In genomic region chr21:45932922-45933502, GRCh38 we compare ENCODE assay signal across 28 cellular contexts. TPM values are rescaled to one million over a fixed set of nuclear protein-coding genes. Genes with fewer than 3 reads are reported as not detected.
DNase-seq lines count a peak whose midpoint lies in the region; ATAC-seq, FAIRE-seq and TF ChIP-seq lines count a peak whose summit lies in the region.
"Had no signal": no experiment of that assay in that cellular context is flagged by ENCODE, and none has a peak within 500 bp of the region (broad histone marks: within the 10 kb centered on the region; RNA-seq: fewer than 3 reads in every experiment).

No MANE protein-coding gene starts in this region.

- H3K9me1 ChIP-seq in K562 (ENCODE audit: control insufficient read depth, insufficient read depth, low read length): no peaks in the 10 kb centered on the region

- H3K4me1 ChIP-seq in OCI-LY3 (ENCODE audit: low read length): peaks cover 32% of the 10 kb centered on the region
- peaks cover 0 to under 1% of the 10 kb centered on the region in 2 experiments; a peak in 1 of 5 replicates for H3K4me1 ChIP-seq in K562 (replicated peaks in 1 of 2; ENCODE audit: control insufficient read depth in 2 of 2, insufficient read depth in 2 of 2, low read length in 2 of 2)
- H3K4me1 ChIP-seq: Caco-2 had no signal

- in situ Hi-C loops in K562 (cut with MboI): no loop called here

- peak overlapping the region; percentile 20; the same call in 1 of the 2 replicates for H3K4me2 ChIP-seq in OCI-LY3 (ENCODE audit: low read length)
- no peak overlapping the region for H3K4me2 ChIP-seq in K562 (ENCODE audit: insufficient read depth, low read length)

- H3K9ac ChIP-seq in OCI-LY3 (ENCODE audit: low read length) (no peak overlapping the region), K562 (ENCODE audit: insufficient read depth in 1 of 2, low read depth in 2 of 2, low read length in 2 of 2) (no peak overlapping the region)

- peaks cover 10% of the 10 kb centered on the region for H3K4me1 Mint-ChIP-seq in activated CD4-positive, alpha-beta T cell treated with anti-CD3 and anti-CD28 coated beads for 36 hours
- H3K4me1 Mint-ChIP-seq in activated CD4-positive, alpha-beta T cell treated with anti-CD3 and anti-CD28 coated beads, Interleukin-2, amount 10 ng/mL, durations not matched to agents 7 days and 5 days: no peaks in the 10 kb centered on the region
- no peaks in the 10 kb centered on the region for H3K4me1 Mint-ChIP-seq in activated T-cell treated with anti-CD3 and anti-CD28 coated beads, Interleukin-2, amount 50 U/mL, for 4 hours (ENCODE audit: low read depth)
- H3K4me1 Mint-ChIP-seq: B cell had no signal

- CTCF ChIA-PET in activated CD4-positive, alpha-beta T cell treated with anti-CD3 and anti-CD28 coated beads for 36 hours (lab: Charles Lee): no interaction called here
- CTCF ChIA-PET in activated CD4-positive, alpha-beta T cell treated with anti-CD3 and anti-CD28 coated beads, Interleukin-2, amount 10 ng/mL, durations not matched to agents 7 days and 5 days (lab: Charles Lee): no interaction called here
- CTCF ChIA-PET in K562 (lab: Yijun Ruan, JAX; ENCODE audit: low intra/inter-chr PET ratio): no interaction called here

- H4K20me1 ChIP-seq in OCI-LY3 (ENCODE audit: insufficient read depth, low read length) (no peaks in the 10 kb centered on the region), K562 (replicated peaks; ENCODE audit: control insufficient read depth, insufficient read depth, low read length) (peaks cover 21% of the 10 kb centered on the region)

- TF ChIP-seq POLR2A in K562 (conservative IDR thresholded peaks at IDR 0.05): no peak

- H3K36me3 ChIP-seq in OCI-LY3 (replicated peaks; ENCODE audit: low read depth, low read length): no peaks in the 10 kb centered on the region
- H3K36me3 ChIP-seq in K562 (ENCODE audit: control insufficient read depth, insufficient read depth, low read length): no peaks in the 10 kb centered on the region

- peak; percentile 50 for DNase-seq in activated CD4-positive, alpha-beta T cell treated with anti-CD3 and anti-CD28 coated beads for 36 hours
- DNase-seq in activated CD4-positive, alpha-beta T cell treated with anti-CD3 and anti-CD28 coated beads, Interleukin-2, amount 10 ng/mL, durations not matched to agents 7 days and 5 days: no peak
- peak; percentile 24 to 39 for DNase-seq in activated T-cell treated with anti-CD3 and anti-CD28 coated beads, Interleukin-2, amount 50 U/mL, for 48 hours
- DNase-seq in activated T-cell treated with anti-CD3 and anti-CD28 coated beads, Interleukin-2, amount 50 U/mL, for 4 hours: no peak
- DNase-seq in K562 (ENCODE audit: extremely low read depth in 1 of 4, low spot score in 3 of 4): no peak
- DNase-seq in dorsolateral prefrontal cortex: no peak
- DNase-seq in NCI-H446 (lab: John Stamatoyannopoulos, UW): no peak
- DNase-seq: Caco-2; CD8-positive, alpha-beta T cell; Kasumi-1; MV-4-11; NCI-H1105; NCI-H1436 treated with DMSO at 0.1 percent for 48 hours; NCI-H187 treated with DMSO at 0.1 percent for 48 hours; NCI-H2171 treated with DMSO at 0.1 percent for 48 hours; NCI-H526; NCI-H82; NK-92 treated with Interleukin-12 subunit alpha and Interleukin-12 subunit beta, amount 100 ng/mL, for 24 hours; SHP77 had no signal

- BruUV-seq in K562 (replicated peaks; lab: Mats Ljungman, UMichigan): no TSS peak

- H3K27ac ChIP-seq in OCI-LY3 (ENCODE audit: low read length) (peak overlapping the region; percentile 88), K562 (ENCODE audit: extremely low read depth, low read depth, low read length) (no peak overlapping the region), dorsolateral prefrontal cortex (no peak overlapping the region)
- H3K27ac ChIP-seq: 22Rv1, C4-2B, HL-60, RWPE1 had no signal

- H3K9me3 ChIP-seq in OCI-LY3 (ENCODE audit: insufficient read depth, low read length) (peaks cover 6% of the 10 kb centered on the region; the same call in 1 of the 2 replicates), K562 (replicated peaks; ENCODE audit: control insufficient read depth, insufficient read depth, low read depth, low read length) (no peaks in the 10 kb centered on the region)
- H3K9me3 ChIP-seq: Caco-2 had no signal

- intact Hi-C loops in activated CD4-positive, alpha-beta T cell treated with anti-CD3 and anti-CD28 coated beads for 36 hours (cut with DNase I, micrococcal nuclease): no loop called here
- intact Hi-C loops in K562 (cut with micrococcal nuclease): no loop called here
- intact Hi-C loops in dorsolateral prefrontal cortex (cut with DNase I): no loop called here

- no peak overlapping the region for H3K4me3 Mint-ChIP-seq in activated CD4-positive, alpha-beta T cell treated with anti-CD3 and anti-CD28 coated beads for 36 hours
- H3K4me3 Mint-ChIP-seq in activated CD4-positive, alpha-beta T cell treated with anti-CD3 and anti-CD28 coated beads, Interleukin-2, amount 10 ng/mL, durations not matched to agents 7 days and 5 days: no peak overlapping the region
- H3K4me3 Mint-ChIP-seq in activated T-cell treated with anti-CD3 and anti-CD28 coated beads, Interleukin-2, amount 50 U/mL, for 4 hours: no peak overlapping the region
- H3K4me3 Mint-ChIP-seq: B cell; CD8-positive, alpha-beta T cell had no signal

- POLR2A ChIA-PET in activated CD4-positive, alpha-beta T cell treated with anti-CD3 and anti-CD28 coated beads for 36 hours (lab: Charles Lee): no interaction called here
- POLR2A ChIA-PET in activated CD4-positive, alpha-beta T cell treated with anti-CD3 and anti-CD28 coated beads, Interleukin-2, amount 10 ng/mL, durations not matched to agents 7 days and 5 days (lab: Charles Lee): interaction anchor here (0.6 kb wide), 1 partner anchor 22 kb away, joined by 4 read pairs; no protein-coding TSS in a partner anchor
- POLR2A ChIA-PET in K562 (lab: Yijun Ruan, JAX): interaction anchor here (1.5 kb wide), 1 partner anchor 21 kb away, joined by 3 read pairs; no protein-coding TSS in a partner anchor

- peak; percentile 86 for FAIRE-seq in K562 (lab: Jason Lieb, UNC)
- FAIRE-seq: G401.6, H1 had no signal

- H3K4me3 ChIP-seq in OCI-LY3 (ENCODE audit: low read length) (no peak overlapping the region), K562 (no peak overlapping the region), dorsolateral prefrontal cortex (no peak overlapping the region)

- no peaks in the 10 kb centered on the region for H3K9me3 Mint-ChIP-seq in activated CD4-positive, alpha-beta T cell treated with anti-CD3 and anti-CD28 coated beads for 36 hours (ENCODE audit: low read depth)
- H3K9me3 Mint-ChIP-seq in activated CD4-positive, alpha-beta T cell treated with anti-CD3 and anti-CD28 coated beads, Interleukin-2, amount 10 ng/mL, durations not matched to agents 7 days and 5 days: no peaks in the 10 kb centered on the region
- H3K9me3 Mint-ChIP-seq in activated T-cell treated with anti-CD3 and anti-CD28 coated beads, Interleukin-2, amount 50 U/mL, for 4 hours: no peaks in the 10 kb centered on the region
- H3K9me3 Mint-ChIP-seq: CD8-positive, alpha-beta T cell had no signal

- WGBS in K562 (ENCODE audit: insufficient coverage, low coverage, missing lambda C conversion rate): 1% methylated on average over 9 of the region's 9 CpGs

- no peaks in the 10 kb centered on the region for H3K27me3 ChIP-seq in OCI-LY3 (ENCODE audit: low read depth, low read length)
- peaks cover 21 to 64% of the 10 kb centered on the region in 2 experiments for H3K27me3 ChIP-seq in K562 (ENCODE audit: control insufficient read depth in 2 of 2, insufficient read depth in 2 of 2, low read length in 2 of 2)
- peaks cover 0 to 2% (median 0%) of the 10 kb centered on the region in 45 donors for H3K27me3 ChIP-seq in dorsolateral prefrontal cortex

- no peak for ATAC-seq in activated CD4-positive, alpha-beta T cell treated with anti-CD3 and anti-CD28 coated beads for 36 hours
- ATAC-seq in activated T-cell treated with anti-CD3 and anti-CD28 coated beads, Interleukin-2, amount 50 U/mL, for 4 hours: no peak
- no peak for ATAC-seq in K562
- ATAC-seq: CD8-positive, alpha-beta T cell; HCT116 had no signal

- TF ChIP-seq EP300 in K562 (IDR thresholded peaks at IDR 0.05; ENCODE audit: low read length): no peak

- H3K27ac Mint-ChIP-seq in activated CD4-positive, alpha-beta T cell treated with anti-CD3 and anti-CD28 coated beads for 36 hours: no peak overlapping the region
- no peak overlapping the region for H3K27ac Mint-ChIP-seq in activated CD4-positive, alpha-beta T cell treated with anti-CD3 and anti-CD28 coated beads, Interleukin-2, amount 10 ng/mL, durations not matched to agents 7 days and 5 days
- H3K27ac Mint-ChIP-seq: B cell; CD8-positive, alpha-beta T cell had no signal

- no peaks in the 10 kb centered on the region for H3K36me3 Mint-ChIP-seq in activated CD4-positive, alpha-beta T cell treated with anti-CD3 and anti-CD28 coated beads for 36 hours (ENCODE audit: low read depth)
- H3K36me3 Mint-ChIP-seq in activated CD4-positive, alpha-beta T cell treated with anti-CD3 and anti-CD28 coated beads, Interleukin-2, amount 10 ng/mL, durations not matched to agents 7 days and 5 days (ENCODE audit: low read depth): no peaks in the 10 kb centered on the region
- peaks cover 4% of the 10 kb centered on the region for H3K36me3 Mint-ChIP-seq in activated T-cell treated with anti-CD3 and anti-CD28 coated beads, Interleukin-2, amount 50 U/mL, for 4 hours (ENCODE audit: insufficient read depth)
- H3K36me3 Mint-ChIP-seq: CD8-positive, alpha-beta T cell had no signal

- TF ChIP-seq CTCF in OCI-LY3 (IDR thresholded peaks at IDR 0.05; ENCODE audit: low read depth, low read length) (no peak), K562 (IDR thresholded peaks at IDR 0.05 in 2 of 3, conservative IDR thresholded peaks at IDR 0.05 in 1 of 3; ENCODE audit: insufficient read depth in 2 of 3, low read depth in 1 of 3, low read length in 3 of 3) (no peak), dorsolateral prefrontal cortex (IDR thresholded peaks at IDR 0.05 in 54 of 56, conservative IDR thresholded peaks at IDR 0.05 in 2 of 56; ENCODE audit: low read depth in 1 of 56, partially characterized antibody in 56 of 56) (no peak)

- no peaks in the 10 kb centered on the region for H3K27me3 Mint-ChIP-seq in activated CD4-positive, alpha-beta T cell treated with anti-CD3 and anti-CD28 coated beads for 36 hours
- H3K27me3 Mint-ChIP-seq in activated CD4-positive, alpha-beta T cell treated with anti-CD3 and anti-CD28 coated beads, Interleukin-2, amount 10 ng/mL, durations not matched to agents 7 days and 5 days: no peaks in the 10 kb centered on the region
- peaks cover 5% of the 10 kb centered on the region for H3K27me3 Mint-ChIP-seq in activated T-cell treated with anti-CD3 and anti-CD28 coated beads, Interleukin-2, amount 50 U/mL, for 4 hours (ENCODE audit: low read depth)

- TF ChIP-seq RAD21 in K562 (CRISPR knock-in tag; conservative IDR thresholded peaks at IDR 0.05 in 1 of 2, IDR thresholded peaks at IDR 0.05 in 1 of 2): no peak

- H2AFZ ChIP-seq in OCI-LY3 (ENCODE audit: low read depth, low read length) (no peak overlapping the region), K562 (ENCODE audit: low read depth, low read length) (no peak overlapping the region)

- no peaks in the 10 kb centered on the region for H3K79me2 ChIP-seq in OCI-LY3 (ENCODE audit: low read length)
- no peaks in the 10 kb centered on the region for H3K79me2 ChIP-seq in K562 (ENCODE audit: control insufficient read depth, insufficient read depth, low read length)

RNA-seq across cellular contexts. Expression of gene COL6A1, which starts 48.6 kb away (rescaled TPM):
- total RNA-seq in activated CD4-positive, alpha-beta T cell treated with anti-CD3 and anti-CD28 coated beads for 36 hours: under 1 TPM; 0.57 to 0.69 TPM
- total RNA-seq in activated CD4-positive, alpha-beta T cell treated with anti-CD3 and anti-CD28 coated beads, Interleukin-2, amount 10 ng/mL, durations not matched to agents 7 days and 5 days: under 1 TPM; 0.27 to 0.40 TPM
- total RNA-seq in activated T-cell treated with anti-CD3 and anti-CD28 coated beads, Interleukin-2, amount 50 U/mL, for 4 hours: 1 to 10 TPM; 2.8 to 3.6 (median 3.0) TPM
- 0.32 and 1.5 TPM in 2 replicates for total RNA-seq in K562 (2011; cell fraction: chromatin; rRNA removed; ENCODE audit: low replicate concordance)
- 1.7 and 3.8 TPM in 2 replicates for total RNA-seq in K562 (2011; cell fraction: nucleolus; rRNA removed)
- 1.2 and 1.4 TPM in 2 replicates for total RNA-seq in K562 (2011; cell fraction: nucleoplasm; rRNA removed)
- total RNA-seq in K562 (2014; rRNA removed): 0.14 and 0.53 TPM in 2 replicates
- 0.13 TPM in 1 of 2 replicates, not detected in the other for total RNA-seq in K562 (2014; rRNA removed; fragmentation: Illumina TruSeq; extraction: Trizol)
- total RNA-seq in K562 (2015; rRNA removed; fragmentation: Illumina TruSeq; extraction: Trizol): 0.04 and 0.14 TPM in 2 replicates
- total RNA-seq in K562 (2021): 1.2 and 1.3 TPM in 2 replicates
- 0.10 and 0.39 TPM in 2 replicates for polyA plus RNA-seq in K562 (2011; rRNA removed)
- 0.21 and 0.48 TPM in 2 replicates for polyA plus RNA-seq in K562 (2011; cell fraction: cytosol; rRNA removed)
- 3.8 and 4.4 TPM in 2 replicates for polyA plus RNA-seq in K562 (2011; cell fraction: nucleus; rRNA removed)
- polyA plus RNA-seq in K562 (2012): 0.57 and 1.5 TPM in 2 replicates
- 0.07 and 0.21 TPM in 2 replicates for polyA plus RNA-seq in K562 (2014; fragmentation: Illumina TruSeq; extraction: Trizol)
- polyA plus RNA-seq in K562 (2014; fragmentation: Nextera tagmentation; extraction: Ambion mirVana): not detected
- polyA plus RNA-seq in K562 (2014; rRNA removed): 0.50 and 0.76 TPM in 2 replicates
- not detected in 2 replicates for polyA minus RNA-seq in K562 (2011; rRNA and poly(A)+ RNA removed)
- polyA minus RNA-seq in K562 (2011; cell fraction: cytosol; rRNA and poly(A)+ RNA removed): 1.5 TPM in 1 of 2 replicates, not detected in the other
- polyA minus RNA-seq in K562 (2011; cell fraction: nucleus; rRNA and poly(A)+ RNA removed): 0.40 and 1.2 TPM in 2 replicates
- 100 to 1,000 TPM in 9 of 120 experiments, 10 to 100 TPM in 111; 33.4 to 128 (median 64.7) TPM for total RNA-seq in dorsolateral prefrontal cortex

Comparison
In these comparisons a context has a peak if more than half of its experiments do, and no peak if none do; other contexts are left out.
1. DNase-seq: peak in activated CD4-positive, alpha-beta T cell treated with anti-CD3 and anti-CD28 coated beads for 36 hours (single experiment) and activated T-cell treated with anti-CD3 and anti-CD28 coated beads, Interleukin-2, amount 50 U/mL, for 48 hours (2 of 2); none in activated CD4-positive, alpha-beta T cell treated with anti-CD3 and anti-CD28 coated beads, Interleukin-2, amount 10 ng/mL, durations not matched to agents 7 days and 5 days (single experiment), activated T-cell treated with anti-CD3 and anti-CD28 coated beads, Interleukin-2, amount 50 U/mL, for 4 hours (single experiment), K562 (0 of 4), dorsolateral prefrontal cortex (0 of 10) and NCI-H446 (0 of 2).
2. RNA of gene COL6A1, which starts 48.6 kb away (total RNA-seq): 33.4 to 128 TPM in dorsolateral prefrontal cortex; 2.8 to 3.6 TPM in activated T-cell treated with anti-CD3 and anti-CD28 coated beads, Interleukin-2, amount 50 U/mL, for 4 hours, 0.57 to 0.69 TPM in activated CD4-positive, alpha-beta T cell treated with anti-CD3 and anti-CD28 coated beads for 36 hours, 0.27 to 0.40 TPM in activated CD4-positive, alpha-beta T cell treated with anti-CD3 and anti-CD28 coated beads, Interleukin-2, amount 10 ng/mL, durations not matched to agents 7 days and 5 days and 0.04 to 3.8 TPM in K562; every median in the first group is over 4 times any median in the second.